Comparison of ENCODE assay signal across 8 cellular contexts in genomic region chr2:215931256-215931903, GRCh38.
A peak's percentile ranks its signal among the peaks of the same experiment; 100 is the strongest.
DNase-seq lines count a peak whose midpoint lies in the region; ATAC-seq and TF ChIP-seq lines count a peak whose summit lies in the region.

No MANE protein-coding gene starts in this region.

- DNase-seq in BJ (ENCODE audit: low read depth) (no peak), NCI-H446 (lab: John Stamatoyannopoulos, UW) (peak; percentile 27 to 76), dorsolateral prefrontal cortex (peak; percentile 27 to 76 (median 61)), lung (ENCODE audit: low spot score) (peak; percentile 68)
- peak; percentile 24 to 43 for DNase-seq in activated CD4-positive, alpha-beta T cell treated with anti-CD3 and anti-CD28 coated beads for 24 hours (ENCODE audit: low read depth in 2 of 2)
- DNase-seq in stimulated activated CD8-positive, alpha-beta memory T cell treated with anti-CD3 and anti-CD28 coated beads, Interleukin-15, amount 100 ng/mL, for 48 hours (ENCODE audit: low read depth in 2 of 2): peak; percentile 15 to 19

- H3K4me3 ChIP-seq in BJ (ENCODE audit: low read depth, low read length): no peak overlapping the region
- no peak overlapping the region for H3K4me3 ChIP-seq in dorsolateral prefrontal cortex
- H3K4me3 ChIP-seq in lung: no peak overlapping the region

- TF ChIP-seq CTCF in BJ (IDR thresholded peaks at IDR 0.05; ENCODE audit: insufficient read depth, low read depth, low read length): peak; percentile 92
- TF ChIP-seq CTCF in dorsolateral prefrontal cortex (IDR thresholded peaks at IDR 0.05 in 54 of 56, conservative IDR thresholded peaks at IDR 0.05 in 2 of 56; ENCODE audit: low read depth in 1 of 56, partially characterized antibody in 56 of 56): peak; percentile 78 to 98 (median 90)
- peak; percentile 84 for TF ChIP-seq CTCF in lung (IDR thresholded peaks at IDR 0.05; ENCODE audit: control extremely low read depth, extremely low read depth)

- intact Hi-C loops in dorsolateral prefrontal cortex (cut with DNase I): no loop called here

- H3K36me3 ChIP-seq in BJ (ENCODE audit: control insufficient read depth, insufficient read depth, low read length) (no peaks in the 10 kb centered on the region), lung (ENCODE audit: control insufficient read depth in 2 of 2, insufficient read depth in 2 of 2, low read length in 2 of 2) (no peaks in the 10 kb centered on the region)

- WGBS in lung, 2 donors: 7 to 16% methylated on average over 8 of the region's 8 CpGs

- CTCF ChIA-PET in BJ (lab: Yijun Ruan, JAX): interaction anchor here (0.5 to 2.2 kb wide), 30 partner anchors 8 to 1110 kb away, joined by 3 to 13 read pairs (median 4); no protein-coding TSS in a partner anchor

- H3K9me3 ChIP-seq in lung (ENCODE audit: control insufficient read depth in 2 of 2, insufficient read depth in 1 of 2, low read length in 1 of 2): no peaks in the 10 kb centered on the region

- H3K27ac ChIP-seq in dorsolateral prefrontal cortex (no peak overlapping the region), lung (ENCODE audit: low read depth in 1 of 2, low read length in 1 of 2) (no peak overlapping the region)

- POLR2A ChIA-PET in BJ (lab: Charles Lee): no interaction called here

- peaks cover 0 to 1% of the 10 kb centered on the region in 2 donors for H3K4me1 ChIP-seq in lung (ENCODE audit: control insufficient read depth in 2 of 2, insufficient read depth in 2 of 2, low read length in 2 of 2)

- H3K27me3 ChIP-seq in BJ (ENCODE audit: control insufficient read depth, insufficient read depth, low read length) (peaks cover 2% of the 10 kb centered on the region; the same call in 1 of the 2 replicates), dorsolateral prefrontal cortex (no peaks in the 10 kb centered on the region), lung (ENCODE audit: control insufficient read depth, insufficient read depth) (no peaks in the 10 kb centered on the region)

- ATAC-seq in GM18907 (IDR thresholded peaks at IDR 0.05; ENCODE audit: unreplicated experiment) (peak; percentile 86), HG03139 (IDR thresholded peaks at IDR 0.05; ENCODE audit: unreplicated experiment) (peak; percentile 83), lung (ENCODE audit: insufficient read depth, low FRiP score) (peak; percentile 86)
